In genomic region chr21:32185103-32185502, GRCh38 we compare ENCODE assay signal across 1 cellular context.
TF ChIP-seq lines count a peak whose summit lies in the region.

No MANE protein-coding gene starts in this region.

TF ChIP-seq in neural cell, 6 proteins besides CTCF, POLR2A, EP300 and RAD21 (continued from another document):
- no peak for TF ChIP-seq REST (IDR thresholded peaks at IDR 0.05; ENCODE audit: borderline replicate concordance)
- TF ChIP-seq TAF1 (IDR thresholded peaks at IDR 0.05; ENCODE audit: low read depth), result no peak
